Comparison of ENCODE assay signal across 11 cellular contexts in the genomic region with DNA sequence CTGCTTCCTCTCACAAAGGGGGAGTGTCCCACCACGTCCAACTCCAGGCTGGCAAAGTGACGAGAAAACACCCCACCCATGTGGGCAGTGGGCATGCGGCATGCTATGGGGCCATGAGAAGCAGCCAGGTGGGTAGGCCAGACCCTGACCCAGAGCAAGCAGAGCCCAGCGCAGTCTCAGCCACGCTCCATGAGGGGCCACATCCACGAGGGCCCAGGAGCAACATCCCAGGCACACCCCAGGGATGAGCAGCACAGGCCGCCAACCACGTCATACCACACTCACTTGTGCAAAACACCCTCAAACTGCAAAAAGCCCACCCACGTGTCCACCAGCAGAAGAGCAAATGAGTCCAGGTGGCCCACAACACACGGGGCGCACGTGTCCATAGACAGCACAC.
DNase-seq lines count a peak whose midpoint lies in the region; ATAC-seq and TF ChIP-seq lines count a peak whose summit lies in the region.
"Had no signal": no experiment of that assay in that cellular context is flagged by ENCODE, and none has a peak within 500 bp of the region (broad histone marks: within the 10 kb centered on the region; RNA-seq: fewer than 3 reads in every experiment).

No MANE protein-coding gene starts in this region.

- TF ChIP-seq POLR2A in heart left ventricle (IDR thresholded peaks at IDR 0.05) = no peak

- peak overlapping the region in 4 of 7 donors; percentile 10 to 60 (median 25) for H3K4me3 Mint-ChIP-seq in CD8-positive, alpha-beta memory T cell
- no peak overlapping the region for H3K4me3 Mint-ChIP-seq in activated CD8-positive, alpha-beta T cell treated with anti-CD3 and anti-CD28 coated beads, Interleukin-2, amount 10 ng/mL, durations not matched to agents 7 days and 5 days
- H3K4me3 Mint-ChIP-seq: activated B cell treated with CpG ODN at 0.5 μM for 24 hours; dendritic cell treated with granulocyte-macrophage colony-stimulating factor and Interleukin-4, amounts not matched to agents 40 ng/mL and 50 ng/mL, for 4 days had no signal

- CTCF ChIA-PET in CD8-positive, alpha-beta memory T cell (lab: Charles Lee) = interaction anchor here (1.3 kb wide), 1 partner anchor 24 kb away, joined by 3 read pairs; no protein-coding TSS in a partner anchor
- CTCF ChIA-PET in activated CD8-positive, alpha-beta T cell treated with anti-CD3 and anti-CD28 coated beads, Interleukin-2, amount 10 ng/mL, durations not matched to agents 7 days and 5 days (lab: Charles Lee) = interaction anchor here (0.7 to 2.4 kb wide), 4 partner anchors 18 to 174 kb away, joined by 3 to 12 read pairs (median 4); a partner anchor contains a TSS

- no peaks in the 10 kb centered on the region for H3K27me3 ChIP-seq in CD8-positive, alpha-beta memory T cell (ENCODE audit: insufficient read depth, low read length, poor library complexity, severe bottlenecking)
- H3K27me3 ChIP-seq in heart left ventricle = no peaks in the 10 kb centered on the region

- H3K27me3 Mint-ChIP-seq in CD8-positive, alpha-beta memory T cell = no peaks in the 10 kb centered on the region
- H3K27me3 Mint-ChIP-seq in activated CD8-positive, alpha-beta T cell treated with anti-CD3 and anti-CD28 coated beads, Interleukin-2, amount 10 ng/mL, durations not matched to agents 7 days and 5 days (ENCODE audit: low read depth) = no peaks in the 10 kb centered on the region
- H3K27me3 Mint-ChIP-seq: activated B cell treated with CpG ODN at 0.5 μM for 24 hours; dendritic cell treated with granulocyte-macrophage colony-stimulating factor and Interleukin-4, amounts not matched to agents 40 ng/mL and 50 ng/mL, for 4 days had no signal

- no peak overlapping the region for H3K4me3 ChIP-seq in CD8-positive, alpha-beta memory T cell (ENCODE audit: low read length)
- no peak overlapping the region for H3K4me3 ChIP-seq in heart left ventricle

- peak overlapping the region in 7 of 8 donors; percentile 55 to 84 (median 68) for H3K27ac Mint-ChIP-seq in CD8-positive, alpha-beta memory T cell
- peak overlapping the region; percentile 21 for H3K27ac Mint-ChIP-seq in activated CD8-positive, alpha-beta T cell treated with anti-CD3 and anti-CD28 coated beads, Interleukin-2, amount 10 ng/mL, durations not matched to agents 7 days and 5 days
- H3K27ac Mint-ChIP-seq: activated B cell treated with CpG ODN at 0.5 μM for 24 hours; dendritic cell treated with granulocyte-macrophage colony-stimulating factor and Interleukin-4, amounts not matched to agents 40 ng/mL and 50 ng/mL, for 4 days had no signal

- no peaks in the 10 kb centered on the region for H3K9me3 ChIP-seq in CD8-positive, alpha-beta memory T cell (ENCODE audit: low read length)
- no peaks in the 10 kb centered on the region for H3K9me3 ChIP-seq in heart left ventricle

- intact Hi-C loops in heart left ventricle (cut with DNase I) (loop anchor here (2.0 to 10.0 kb wide), 11 partner anchors 50 to 310 kb away; a partner anchor contains a TSS), posterior vena cava (cut with DNase I) (loop anchor here in 1 of 2 donors (10.0 kb wide), 1 partner anchor 310 kb away; no protein-coding TSS in a partner anchor)

- H3K4me1 ChIP-seq in CD8-positive, alpha-beta memory T cell (ENCODE audit: insufficient read depth, low read length) = peaks cover 82% of the 10 kb centered on the region
- peaks cover 18 to 94% (median 78%) of the 10 kb centered on the region in 12 donors for H3K4me1 ChIP-seq in heart left ventricle

- peaks cover 67 to 91% (median 81%) of the 10 kb centered on the region in 3 donors for H3K4me1 Mint-ChIP-seq in CD8-positive, alpha-beta memory T cell
- H3K4me1 Mint-ChIP-seq in activated CD8-positive, alpha-beta T cell treated with anti-CD3 and anti-CD28 coated beads, Interleukin-2, amount 10 ng/mL, durations not matched to agents 7 days and 5 days (ENCODE audit: low read depth) = peaks cover 76% of the 10 kb centered on the region

- ATAC-seq in activated CD8-positive, alpha-beta T cell treated with anti-CD3 and anti-CD28 coated beads, Interleukin-2, amount 10 ng/mL, durations not matched to agents 7 days and 5 days = no peak
- peak in 1 of 4 donors; percentile 5 for ATAC-seq in heart left ventricle
- ATAC-seq in GM18502 (IDR thresholded peaks at IDR 0.05; ENCODE audit: poor library complexity, unreplicated experiment) = no peak
- ATAC-seq in GM18858 (IDR thresholded peaks at IDR 0.05; ENCODE audit: unreplicated experiment) = no peak
- no peak for ATAC-seq in HG02678 (IDR thresholded peaks at IDR 0.05; ENCODE audit: unreplicated experiment)

- H3K36me3 Mint-ChIP-seq in CD8-positive, alpha-beta memory T cell = peaks cover 0 to 4% (median 0%) of the 10 kb centered on the region in 3 donors
- peaks cover 9% of the 10 kb centered on the region for H3K36me3 Mint-ChIP-seq in activated CD8-positive, alpha-beta T cell treated with anti-CD3 and anti-CD28 coated beads, Interleukin-2, amount 10 ng/mL, durations not matched to agents 7 days and 5 days (ENCODE audit: low read depth)

- no peaks in the 10 kb centered on the region for H3K36me3 ChIP-seq in CD8-positive, alpha-beta memory T cell (ENCODE audit: insufficient read depth, low read length)
- no peaks in the 10 kb centered on the region for H3K36me3 ChIP-seq in heart left ventricle

- TF ChIP-seq CTCF in heart left ventricle (IDR thresholded peaks at IDR 0.05) = no peak

- no peaks in the 10 kb centered on the region for H3K9me3 Mint-ChIP-seq in CD8-positive, alpha-beta memory T cell
- no peaks in the 10 kb centered on the region for H3K9me3 Mint-ChIP-seq in activated CD8-positive, alpha-beta T cell treated with anti-CD3 and anti-CD28 coated beads, Interleukin-2, amount 10 ng/mL, durations not matched to agents 7 days and 5 days (ENCODE audit: insufficient read depth)
- H3K9me3 Mint-ChIP-seq: activated B cell treated with CpG ODN at 0.5 μM for 24 hours; dendritic cell treated with granulocyte-macrophage colony-stimulating factor and Interleukin-4, amounts not matched to agents 40 ng/mL and 50 ng/mL, for 4 days had no signal

- POLR2A ChIA-PET in CD8-positive, alpha-beta memory T cell (lab: Charles Lee) = no interaction called here
- POLR2A ChIA-PET in activated CD8-positive, alpha-beta T cell treated with anti-CD3 and anti-CD28 coated beads, Interleukin-2, amount 10 ng/mL, durations not matched to agents 7 days and 5 days (lab: Charles Lee) = interaction anchor here (1.4 kb wide), 1 partner anchor 23 kb away, joined by 3 read pairs; no protein-coding TSS in a partner anchor

- DNase-seq in CD8-positive, alpha-beta memory T cell = peak in 1 of 5 donors; percentile 43
- DNase-seq in activated CD8-positive, alpha-beta T cell treated with anti-CD3 and anti-CD28 coated beads, Interleukin-2, amount 10 ng/mL, durations not matched to agents 7 days and 5 days = no peak
- DNase-seq in heart left ventricle (no peak), posterior vena cava (ENCODE audit: low spot score) (peak; percentile 62), NAMALWA (ENCODE audit: low spot score) (no peak)
- DNase-seq: activated B cell treated with CpG ODN at 0.5 μM for 24 hours; stimulated activated CD4-positive, alpha-beta T cell treated with anti-CD3 and anti-CD28 coated beads, Interleukin-15, amount 100 ng/mL, for 24 hours had no signal

- H3K27ac ChIP-seq in CD8-positive, alpha-beta memory T cell (ENCODE audit: low read depth, low read length) = no peak overlapping the region
- H3K27ac ChIP-seq in heart left ventricle = peak overlapping the region; percentile 16 to 88 (median 74)

- 70 to 76% (median 74%) methylated on average over 10 to 12 of the region's 12 CpGs for WGBS in heart left ventricle, 4 donors
